Comparison of ENCODE assay signal across 8 cellular contexts in genomic region chr6:32622545-32623401, GRCh38. TPM values are rescaled to one million over a fixed set of nuclear protein-coding genes. Genes with fewer than 3 reads are reported as not detected.
DNase-seq lines count a peak whose midpoint lies in the region; ATAC-seq and TF ChIP-seq lines count a peak whose summit lies in the region.

No MANE protein-coding gene starts in this region.

- TF ChIP-seq CTCF in PC-3 (conservative IDR thresholded peaks at IDR 0.05; ENCODE audit: low read depth, low read length): peak; percentile 47; the same call in 1 of the 2 replicates

- no peaks in the 10 kb centered on the region for H3F3A ChIP-seq in PC-3 (ENCODE audit: low read length, unreplicated experiment)

- H3K4me3 Mint-ChIP-seq in activated naive CD4-positive, alpha-beta T cell treated with anti-CD3 and anti-CD28 coated beads, Interleukin-2, amount 50 U/mL, for 24 hours: peak overlapping the region; percentile 67
- H3K4me3 Mint-ChIP-seq in immature natural killer cell: peak overlapping the region; percentile 49 to 79 (median 68)
- peak overlapping the region; percentile 23 for H3K4me3 Mint-ChIP-seq in stimulated activated effector memory CD8-positive, alpha-beta T cell treated with anti-CD3 and anti-CD28 coated beads, Interleukin-12 subunit alpha, Interleukin-12 subunit beta, amount 100 ng/mL, for 72 hours

- H3K9me3 Mint-ChIP-seq in activated naive CD4-positive, alpha-beta T cell treated with anti-CD3 and anti-CD28 coated beads, Interleukin-2, amount 50 U/mL, for 24 hours: no peaks in the 10 kb centered on the region
- H3K9me3 Mint-ChIP-seq in immature natural killer cell: peaks cover 0 to 4% (median 1%) of the 10 kb centered on the region in 6 donors
- peaks cover 5% of the 10 kb centered on the region for H3K9me3 Mint-ChIP-seq in stimulated activated effector memory CD8-positive, alpha-beta T cell treated with anti-CD3 and anti-CD28 coated beads, Interleukin-12 subunit alpha, Interleukin-12 subunit beta, amount 100 ng/mL, for 72 hours

- H3K27me3 ChIP-seq in PC-3 (ENCODE audit: low read length): no peaks in the 10 kb centered on the region

- POLR2A ChIA-PET in PC-3 (lab: Charles Lee; ENCODE audit: unreplicated experiment): no interaction called here

- H3K79me2 ChIP-seq in PC-3 (ENCODE audit: low read length): no peaks in the 10 kb centered on the region

- no peaks in the 10 kb centered on the region for H3K9me2 ChIP-seq in PC-3 (replicated peaks; ENCODE audit: low read length)

- CTCF ChIA-PET in PC-3 (lab: Charles Lee): interaction anchor here (1.1 kb wide), 1 partner anchor 215 kb away, joined by 6 read pairs; the partner anchor contains the start of gene TAP2

- intact Hi-C loops in PC-3 (cut with micrococcal nuclease): loop anchor here (1.0 kb wide), 1 partner anchor 164 kb away; no protein-coding TSS in a partner anchor

- no peaks in the 10 kb centered on the region for H3K9me3 ChIP-seq in PC-3 (ENCODE audit: low read length)

- no peak overlapping the region for H3K4me2 ChIP-seq in PC-3 (ENCODE audit: low read length)

- H2AFZ ChIP-seq in PC-3 (ENCODE audit: low read length): no peak overlapping the region

- H3K36me3 ChIP-seq in PC-3 (ENCODE audit: low read depth, low read length): no peaks in the 10 kb centered on the region

- H3K27me3 Mint-ChIP-seq in activated naive CD4-positive, alpha-beta T cell treated with anti-CD3 and anti-CD28 coated beads, Interleukin-2, amount 50 U/mL, for 24 hours: no peaks in the 10 kb centered on the region
- peaks cover 5 to 8% (median 6%) of the 10 kb centered on the region in 3 donors for H3K27me3 Mint-ChIP-seq in immature natural killer cell (ENCODE audit: low read depth in 3 of 3)

- peak; percentile 74 for ATAC-seq in GM18868 (IDR thresholded peaks at IDR 0.05; ENCODE audit: unreplicated experiment)
- ATAC-seq in HG02981 (IDR thresholded peaks at IDR 0.05; ENCODE audit: unreplicated experiment): peak; percentile 55
- peak; percentile 64 for ATAC-seq in PC-3
- ATAC-seq in stimulated activated effector memory CD8-positive, alpha-beta T cell treated with anti-CD3 and anti-CD28 coated beads, Interleukin-12 subunit alpha, Interleukin-12 subunit beta, amount 100 ng/mL, for 72 hours: peak; percentile 91

- peak; percentile 12 for DNase-seq in Ammon's horn (ENCODE audit: low spot score)
- peak; percentile 18 for DNase-seq in PC-3
- peak; percentile 90 to 92 (median 91) for DNase-seq in immature natural killer cell
- DNase-seq in stimulated activated effector memory CD8-positive, alpha-beta T cell treated with anti-CD3 and anti-CD28 coated beads, Interleukin-12 subunit alpha, Interleukin-12 subunit beta, amount 100 ng/mL, for 72 hours (ENCODE audit: low spot score in 2 of 2): peak; percentile 10 to 69
- DNase-seq in AG08395 (ENCODE audit: low spot score): no peak

- H3K27ac Mint-ChIP-seq in activated naive CD4-positive, alpha-beta T cell treated with anti-CD3 and anti-CD28 coated beads, Interleukin-2, amount 50 U/mL, for 24 hours: peak overlapping the region; percentile 52
- peak overlapping the region; percentile 94 to 99 (median 96) for H3K27ac Mint-ChIP-seq in immature natural killer cell
- H3K27ac Mint-ChIP-seq in stimulated activated effector memory CD8-positive, alpha-beta T cell treated with anti-CD3 and anti-CD28 coated beads, Interleukin-12 subunit alpha, Interleukin-12 subunit beta, amount 100 ng/mL, for 72 hours: peak overlapping the region; percentile 89

- H3K4me1 Mint-ChIP-seq in activated naive CD4-positive, alpha-beta T cell treated with anti-CD3 and anti-CD28 coated beads, Interleukin-2, amount 50 U/mL, for 24 hours: peaks cover 42% of the 10 kb centered on the region
- H3K4me1 Mint-ChIP-seq in immature natural killer cell: peaks cover 36 to 41% of the 10 kb centered on the region in 2 donors
- peaks cover 37% of the 10 kb centered on the region for H3K4me1 Mint-ChIP-seq in stimulated activated effector memory CD8-positive, alpha-beta T cell treated with anti-CD3 and anti-CD28 coated beads, Interleukin-12 subunit alpha, Interleukin-12 subunit beta, amount 100 ng/mL, for 72 hours

- H3K9ac ChIP-seq in PC-3 (ENCODE audit: low read length): no peak overlapping the region

- H3K27ac ChIP-seq in PC-3 (ENCODE audit: low read length): no peak overlapping the region

- H3K4me3 ChIP-seq in PC-3 (ENCODE audit: low read length): no peak overlapping the region

- BruUV-seq in PC-3 (replicated peaks; lab: Mats Ljungman, UMichigan): no TSS peak

- no peaks in the 10 kb centered on the region for H4K20me1 ChIP-seq in PC-3 (ENCODE audit: low read length)

- no peaks in the 10 kb centered on the region for H3K4me1 ChIP-seq in PC-3 (ENCODE audit: insufficient read depth, low read length)

- H3K36me3 Mint-ChIP-seq in activated naive CD4-positive, alpha-beta T cell treated with anti-CD3 and anti-CD28 coated beads, Interleukin-2, amount 50 U/mL, for 24 hours: no peaks in the 10 kb centered on the region
- peaks cover 0 to 4% (median 0%) of the 10 kb centered on the region in 3 donors for H3K36me3 Mint-ChIP-seq in immature natural killer cell
- H3K36me3 Mint-ChIP-seq in stimulated activated effector memory CD8-positive, alpha-beta T cell treated with anti-CD3 and anti-CD28 coated beads, Interleukin-12 subunit alpha, Interleukin-12 subunit beta, amount 100 ng/mL, for 72 hours: peaks cover 7% of the 10 kb centered on the region

RNA-seq across cellular contexts. Expression of gene HLA-DQA1, which starts 14.4 kb away (rescaled TPM):
- total RNA-seq in PC-3 (2014; rRNA removed): not detected in 2 replicates
- polyA plus RNA-seq in immature natural killer cell: 10 to 100 TPM in 2 of 3 donors, 1 to 10 TPM in 1; 1.8 to 53.1 (median 10.3) TPM

RNA-seq across cellular contexts. Expression of gene HLA-DRB1, which starts 33.1 kb away (rescaled TPM):
- not detected in 2 replicates for total RNA-seq in PC-3 (2014; rRNA removed)
- 100 to 1,000 TPM in 2 of 3 donors, 10 to 100 TPM in 1; 45.8 to 435 (median 268) TPM for polyA plus RNA-seq in immature natural killer cell

RNA-seq across cellular contexts. Expression of gene HLA-DQB1, which starts 43.7 kb away (rescaled TPM):
- total RNA-seq in PC-3 (2014; rRNA removed): not detected in 2 replicates
- polyA plus RNA-seq in immature natural killer cell: 100 to 1,000 TPM in 1 of 3 donors, 10 to 100 TPM in 1, 1 to 10 TPM in 1; 2.5 to 105 (median 74.9) TPM
